In genomic region chr15:78540955-78541743, GRCh38 we compare ENCODE assay signal across 8 cellular contexts. TPM values are rescaled to one million over a fixed set of nuclear protein-coding genes. Genes with fewer than 3 reads are reported as not detected.
DNase-seq lines count a peak whose midpoint lies in the region; FAIRE-seq and TF ChIP-seq lines count a peak whose summit lies in the region.

No MANE protein-coding gene starts in this region.

- no peaks in the 10 kb centered on the region for H3K9me3 Mint-ChIP-seq in astrocyte (ENCODE audit: unreplicated experiment)

- TF ChIP-seq CTCF in GM10248 (IDR thresholded peaks at IDR 0.05; ENCODE audit: control extremely low read depth, extremely low read depth, low read depth, missing control alignments) (no peak), astrocyte (IDR thresholded peaks at IDR 0.05; ENCODE audit: insufficient read depth, low read depth, low read length) (no peak), keratinocyte (optimal IDR thresholded peaks at IDR 0.05 in 1 of 3, IDR thresholded peaks at IDR 0.05 in 1 of 3, conservative IDR thresholded peaks at IDR 0.05 in 1 of 3; ENCODE audit: extremely low read depth in 1 of 3, insufficient read depth in 2 of 3, low read length in 3 of 3) (no peak)

- peaks cover 17% of the 10 kb centered on the region for H3K4me1 Mint-ChIP-seq in astrocyte (ENCODE audit: low read depth, unreplicated experiment)

- H3K9ac ChIP-seq in astrocyte (ENCODE audit: low read length) = peak overlapping the region; percentile 97
- peak overlapping the region; percentile 98 for H3K9ac ChIP-seq in keratinocyte (ENCODE audit: control insufficient read depth, extremely low read depth, insufficient read depth, low read length)
- H3K9ac ChIP-seq in subcutaneous abdominal adipose tissue (ENCODE audit: low read length in 5 of 5) = peak overlapping the region; percentile 91 to 99 (median 96)

- intact Hi-C loops in posterior vena cava (cut with DNase I) = no loop called here

- peaks cover 10% of the 10 kb centered on the region for H3K4me1 ChIP-seq in astrocyte (ENCODE audit: insufficient read depth, low read length)
- H3K4me1 ChIP-seq in keratinocyte (ENCODE audit: control insufficient read depth, extremely low read depth, insufficient read depth, low read length) = peaks cover 9% of the 10 kb centered on the region
- H3K4me1 ChIP-seq in subcutaneous abdominal adipose tissue (ENCODE audit: control insufficient read depth in 5 of 5, insufficient read depth in 5 of 5, low read length in 5 of 5) = peaks cover 4 to 27% (median 24%) of the 10 kb centered on the region in 5 donors

- H3K4me3 ChIP-seq in astrocyte (ENCODE audit: insufficient read depth, low read depth, low read length) (peak overlapping the region; percentile 96), keratinocyte (ENCODE audit: control insufficient read depth in 2 of 3, extremely low read depth in 1 of 3, insufficient read depth in 2 of 3, low read depth in 1 of 3, low read length in 3 of 3) (peak overlapping the region; percentile 68 to 88 (median 86)), subcutaneous abdominal adipose tissue (ENCODE audit: low read depth in 1 of 5, low read length in 5 of 5) (peak overlapping the region; percentile 81 to 98 (median 95))

- H4K20me1 ChIP-seq in astrocyte (ENCODE audit: insufficient read depth, low read length) (peaks cover 34% of the 10 kb centered on the region), keratinocyte (ENCODE audit: control insufficient read depth, extremely low read depth, insufficient read depth, low read length) (no peaks in the 10 kb centered on the region)

- H3K36me3 ChIP-seq in astrocyte (ENCODE audit: insufficient read depth, low read length) (peaks cover 17% of the 10 kb centered on the region), keratinocyte (ENCODE audit: control insufficient read depth in 2 of 2, extremely low read depth in 1 of 2, insufficient read depth in 2 of 2, low read length in 2 of 2) (peaks cover 8 to 14% of the 10 kb centered on the region in 2 experiments), subcutaneous abdominal adipose tissue (ENCODE audit: control insufficient read depth in 5 of 5, insufficient read depth in 5 of 5, low read length in 5 of 5) (peaks cover 17 to 35% (median 25%) of the 10 kb centered on the region in 5 donors)

- H3K36me3 Mint-ChIP-seq in astrocyte (ENCODE audit: low read depth, unreplicated experiment) = peaks cover 8% of the 10 kb centered on the region

- dilution Hi-C loops in keratinocyte (cut with MboI; ENCODE audit: extremely low pct_ligation_motif_present, low sequenced_read_pairs) = no loop called here

- FAIRE-seq in astrocyte (lab: Jason Lieb, UNC) = no peak
- no peak for FAIRE-seq in keratinocyte (lab: Jason Lieb, UNC)

- no peaks in the 10 kb centered on the region for H3K9me3 ChIP-seq in astrocyte (ENCODE audit: insufficient read depth, low read depth, low read length)
- H3K9me3 ChIP-seq in keratinocyte (ENCODE audit: control insufficient read depth, low read depth, low read length) = no peaks in the 10 kb centered on the region
- no peaks in the 10 kb centered on the region for H3K9me3 ChIP-seq in subcutaneous abdominal adipose tissue (ENCODE audit: control insufficient read depth in 5 of 5, low read length in 5 of 5)

- H3K4me2 ChIP-seq in astrocyte (ENCODE audit: low read length) (peak overlapping the region; percentile 91), keratinocyte (ENCODE audit: control insufficient read depth, extremely low read depth, insufficient read depth, low read depth, low read length) (peak overlapping the region; percentile 86)

- H3K9me1 ChIP-seq in keratinocyte (ENCODE audit: control insufficient read depth, extremely low read depth, insufficient read depth, low read length) = no peaks in the 10 kb centered on the region

- peak; percentile 29 for DNase-seq in GM10248 (ENCODE audit: extremely low spot score)
- peak; percentile 50 for DNase-seq in NAMALWA (ENCODE audit: low spot score)
- DNase-seq in astrocyte (ENCODE audit: low read depth) = no peak
- no peak for DNase-seq in keratinocyte (ENCODE audit: low read depth, low spot score)
- DNase-seq in effector CD4-positive, alpha-beta T cell = no peak
- DNase-seq in posterior vena cava (ENCODE audit: low spot score) = no peak
- DNase-seq in HuH-7 (ENCODE audit: low spot score) = no peak

- H3K27ac ChIP-seq in astrocyte (ENCODE audit: low read depth, low read length) (peak overlapping the region; percentile 97), keratinocyte (ENCODE audit: control insufficient read depth, insufficient read depth, low read length) (peak overlapping the region; percentile 94), subcutaneous abdominal adipose tissue (ENCODE audit: low read depth, low read length) (peak overlapping the region; percentile 97)

- H3K27ac Mint-ChIP-seq in astrocyte (ENCODE audit: unreplicated experiment) = peak overlapping the region; percentile 93

- H2AFZ ChIP-seq in astrocyte (ENCODE audit: low read depth, low read length) (peak overlapping the region; percentile 86), keratinocyte (ENCODE audit: control insufficient read depth, low read length) (peak overlapping the region; percentile 98)

- no peaks in the 10 kb centered on the region for H3K27me3 ChIP-seq in astrocyte (ENCODE audit: insufficient read depth, low read length)
- no peaks in the 10 kb centered on the region for H3K27me3 ChIP-seq in keratinocyte (ENCODE audit: control insufficient read depth, extremely low read depth, insufficient read depth, low read length)
- no peaks in the 10 kb centered on the region for H3K27me3 ChIP-seq in subcutaneous abdominal adipose tissue (ENCODE audit: control insufficient read depth in 5 of 5, insufficient read depth in 4 of 5, low read length in 5 of 5)

- peak overlapping the region; percentile 99 for H3K4me3 Mint-ChIP-seq in astrocyte (ENCODE audit: unreplicated experiment)

- no peaks in the 10 kb centered on the region for H3K27me3 Mint-ChIP-seq in astrocyte (ENCODE audit: low read depth, unreplicated experiment)

- H3K79me2 ChIP-seq in astrocyte (ENCODE audit: insufficient read depth, low read length) (peaks cover 34% of the 10 kb centered on the region), keratinocyte (ENCODE audit: control insufficient read depth, insufficient read depth, low read length) (peaks cover 30% of the 10 kb centered on the region)

- CTCF ChIA-PET in GM10248 (lab: Yijun Ruan, JAX) = interaction anchor here (1.0 to 2.4 kb wide), 7 partner anchors 8 to 27 kb away, joined by 3 to 7 read pairs (median 5); no protein-coding TSS in a partner anchor

- POLR2A ChIA-PET in GM10248 (lab: Yijun Ruan, JAX) = no interaction called here

RNA-seq across cellular contexts. Expression of gene PSMA4, which starts 0.9 kb away (rescaled TPM):
- total RNA-seq in astrocyte (204 and 205 TPM in 2 replicates), posterior vena cava (100 to 1,000 TPM; 120 to 144 TPM)
- 269 to 432 TPM (median 303 TPM) in 3 replicates for polyA plus RNA-seq in keratinocyte
- 124 TPM for polyA plus RNA-seq in keratinocyte (2011; ENCODE audit: low read depth)
- polyA plus RNA-seq in keratinocyte (2011; cell fraction: cytosol; rRNA removed) = 248 and 423 TPM in 2 replicates
- 178 and 281 TPM in 2 replicates for polyA plus RNA-seq in keratinocyte (2011; cell fraction: nucleus; rRNA removed)
- polyA plus RNA-seq in keratinocyte (2012; ENCODE audit: low replicate concordance) = 223 and 264 TPM in 2 replicates
- 8.2 to 189 TPM (median 81.7 TPM) in 3 replicates for polyA minus RNA-seq in keratinocyte
- polyA minus RNA-seq in keratinocyte (2011; cell fraction: cytosol; rRNA and poly(A)+ RNA removed) = 90.7 TPM
- polyA minus RNA-seq in keratinocyte (2011; cell fraction: nucleus; rRNA and poly(A)+ RNA removed) = 38.6 and 60.1 TPM in 2 replicates

RNA-seq across cellular contexts. Expression of gene CHRNA5, which starts 24.2 kb away (rescaled TPM):
- total RNA-seq in astrocyte (1.5 and 2.5 TPM in 2 replicates), posterior vena cava (1 to 10 TPM in 1 of 2 donors, under 1 TPM in 1; 0.74 to 3.1 TPM)
- polyA plus RNA-seq in keratinocyte = 3.7 to 10.0 TPM (median 8.0 TPM) in 3 replicates
- 1.2 TPM for polyA plus RNA-seq in keratinocyte (2011; ENCODE audit: low read depth)
- polyA plus RNA-seq in keratinocyte (2011; cell fraction: cytosol; rRNA removed) = 1.9 and 4.9 TPM in 2 replicates
- 4.4 and 7.1 TPM in 2 replicates for polyA plus RNA-seq in keratinocyte (2011; cell fraction: nucleus; rRNA removed)
- polyA plus RNA-seq in keratinocyte (2012; ENCODE audit: low replicate concordance) = 1.4 and 6.4 TPM in 2 replicates
- polyA minus RNA-seq in keratinocyte = 1.2 to 3.0 TPM (median 2.8 TPM) in 3 replicates
- polyA minus RNA-seq in keratinocyte (2011; cell fraction: cytosol; rRNA and poly(A)+ RNA removed) = 0.96 TPM
- 1.1 and 5.4 TPM in 2 replicates for polyA minus RNA-seq in keratinocyte (2011; cell fraction: nucleus; rRNA and poly(A)+ RNA removed)

RNA-seq across cellular contexts. Expression of gene HYKK, which starts 33.8 kb away (rescaled TPM):
- 1.3 and 1.4 TPM in 2 replicates for total RNA-seq in astrocyte
- polyA plus RNA-seq in keratinocyte = 1.9 to 3.9 TPM (median 2.2 TPM) in 3 replicates
- polyA plus RNA-seq in keratinocyte (2011; ENCODE audit: low read depth) = 0.79 TPM
- 2.0 and 4.0 TPM in 2 replicates for polyA plus RNA-seq in keratinocyte (2011; cell fraction: cytosol; rRNA removed)
- polyA plus RNA-seq in keratinocyte (2011; cell fraction: nucleus; rRNA removed) = 2.4 and 2.5 TPM in 2 replicates
- polyA plus RNA-seq in keratinocyte (2012; ENCODE audit: low replicate concordance) = 1.6 and 2.2 TPM in 2 replicates
- 0.66 to 2.6 TPM (median 1.6 TPM) in 3 replicates for polyA minus RNA-seq in keratinocyte
- polyA minus RNA-seq in keratinocyte (2011; cell fraction: cytosol; rRNA and poly(A)+ RNA removed) = 2.3 TPM
- polyA minus RNA-seq in keratinocyte (2011; cell fraction: nucleus; rRNA and poly(A)+ RNA removed) = 0.53 and 2.2 TPM in 2 replicates
- 1 to 10 TPM; 4.2 to 4.3 TPM for total RNA-seq in posterior vena cava

Comparison
In these comparisons a context has a peak if more than half of its experiments do, and no peak if none do; other contexts are left out.
1. DNase-seq: peak in GM10248 (single experiment) and NAMALWA (single experiment); none in astrocyte (single experiment), keratinocyte (single experiment), effector CD4-positive, alpha-beta T cell (single experiment), posterior vena cava (single experiment) and HuH-7 (single experiment).
2. Peak in every context shown above with its lines, with median percentiles within 50 percentile points of each other: H3K27ac ChIP-seq, H3K4me3 ChIP-seq and H3K9ac ChIP-seq.